Comparison of ENCODE assay signal across 8 cellular contexts in the genomic region with DNA sequence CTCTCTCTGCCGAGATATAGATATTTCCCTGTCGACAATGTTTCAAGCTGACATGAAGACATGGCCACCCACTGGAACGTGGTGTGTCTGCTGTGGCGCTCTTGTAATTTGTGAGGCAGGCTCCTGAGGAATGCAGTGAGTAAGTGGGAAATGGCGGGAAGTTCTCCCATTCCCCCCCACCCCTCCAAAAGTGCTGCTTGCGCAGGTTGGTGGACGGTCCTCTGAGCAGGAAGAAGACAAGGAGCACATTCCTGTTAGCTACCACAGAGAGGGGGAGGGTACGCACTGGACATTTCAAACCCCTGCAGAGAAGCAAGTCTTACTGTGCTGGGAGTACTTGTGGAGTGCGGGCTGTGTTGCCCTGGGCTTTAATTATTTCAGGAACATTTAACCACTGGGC.
DNase-seq lines count a peak whose midpoint lies in the region; TF ChIP-seq lines count a peak whose summit lies in the region.
"Not testable (repeated sequence)": the region's sequence is repeated elsewhere in the genome, so short reads cannot be mapped to it uniquely, and the experiment has no call there.

No MANE protein-coding gene starts in this region.

- H3K36me3 Mint-ChIP-seq in Caco-2 (ENCODE audit: insufficient read depth, unreplicated experiment): peaks cover 14% of the 10 kb centered on the region

- DNase-seq in Caco-2: not testable (repeated sequence)
- DNase-seq in ELF-1 (ENCODE audit: low read depth, low spot score) (peak; percentile 86), M059J (ENCODE audit: low read depth) (peak; percentile 6), islet precursor cell (peak; percentile 67), left kidney (ENCODE audit: low read depth, low spot score) (peak; percentile 62), renal cortical epithelial cell (ENCODE audit: low read depth) (peak; percentile 33), thyroid gland (peak; percentile 27 to 48)

- H3K4me1 Mint-ChIP-seq in Caco-2 (ENCODE audit: low read depth, unreplicated experiment): peaks cover 23% of the 10 kb centered on the region

- H3K4me3 Mint-ChIP-seq in Caco-2 (ENCODE audit: unreplicated experiment): not testable (repeated sequence)

- H3K4me3 ChIP-seq in Caco-2 (ENCODE audit: low read depth, low read length); mesodermal cell (ENCODE audit: extremely low read depth, insufficient read depth, low read length, poor library complexity, severe bottlenecking); thyroid gland (replicated peaks in 1 of 3): not testable (repeated sequence)

- 81 to 91% methylated on average over 4 to 5 of the region's 9 CpGs for WGBS in mesodermal cell (ENCODE audit: insufficient coverage in 2 of 2), 2 experiments
- 35 to 45% methylated on average over 5 to 8 of the region's 9 CpGs for WGBS in thyroid gland, 2 donors

- CTCF ChIA-PET in Caco-2 (lab: Charles Lee): not testable (repeated sequence)

- H3K27me3 Mint-ChIP-seq in Caco-2 (ENCODE audit: insufficient read depth, unreplicated experiment): not testable (repeated sequence)

- not testable (repeated sequence) for H3K9me3 Mint-ChIP-seq in Caco-2 (ENCODE audit: unreplicated experiment)

- H3K4me1 ChIP-seq in Caco-2; mesodermal cell (ENCODE audit: control insufficient read depth, insufficient read depth, low read length, poor library complexity, severe bottlenecking); thyroid gland: not testable (repeated sequence)

- peak overlapping the region; percentile 59 for H3K27ac ChIP-seq in mesodermal cell (ENCODE audit: low read depth, low read length, severe bottlenecking)
- H3K27ac ChIP-seq in thyroid gland: not testable (repeated sequence)

- H3K27me3 ChIP-seq in Caco-2 (replicated peaks; ENCODE audit: control insufficient read depth, insufficient read depth, low read length); thyroid gland: not testable (repeated sequence)

- H3K36me3 ChIP-seq in Caco-2 (ENCODE audit: control insufficient read depth, insufficient read depth, low read length); mesodermal cell (ENCODE audit: control insufficient read depth, insufficient read depth, low read length); thyroid gland: not testable (repeated sequence)

- not testable (repeated sequence) for TF ChIP-seq CTCF in Caco-2 (IDR thresholded peaks at IDR 0.05; ENCODE audit: insufficient read depth in 1 of 2, low read depth in 1 of 2, low read length in 1 of 2, severe bottlenecking in 1 of 2, unreplicated experiment in 1 of 2); thyroid gland (IDR thresholded peaks at IDR 0.05)

- not testable (repeated sequence) for H3K9me3 ChIP-seq in Caco-2; mesodermal cell (ENCODE audit: control insufficient read depth, low read length); thyroid gland

- not testable (repeated sequence) for BruUV-seq in Caco-2 (replicated peaks; lab: Mats Ljungman, UMichigan)

- TF ChIP-seq POLR2A in thyroid gland (IDR thresholded peaks at IDR 0.05): not testable (repeated sequence)

- POLR2A ChIA-PET in Caco-2 (lab: Charles Lee): not testable (repeated sequence)

- H3K27ac Mint-ChIP-seq in Caco-2 (ENCODE audit: unreplicated experiment): peak overlapping the region; percentile 42

- intact Hi-C loops in Caco-2 (cut with micrococcal nuclease; ENCODE audit: unreplicated experiment); thyroid gland (cut with DNase I): not testable (repeated sequence)
